In the genomic region with DNA sequence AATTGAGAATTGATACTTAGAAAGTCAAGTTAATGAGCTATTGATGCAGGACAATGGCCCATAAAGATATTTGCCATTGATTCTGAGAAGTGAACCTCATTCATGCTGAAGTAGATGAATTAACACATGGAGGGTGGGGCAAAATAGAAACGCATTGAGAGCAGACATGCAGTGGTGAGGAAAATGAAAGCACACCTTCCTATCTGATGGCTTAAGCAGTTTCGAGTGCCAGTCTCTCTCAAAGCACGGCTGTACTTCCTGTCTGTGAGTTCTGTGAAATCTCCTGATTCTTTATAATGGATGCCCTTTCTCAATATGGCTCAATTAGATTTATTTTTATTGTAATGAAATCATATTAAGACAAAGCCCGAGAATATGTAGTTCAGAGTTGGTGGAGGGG, we compare ENCODE assay signal across 19 cellular contexts.
DNase-seq lines count a peak whose midpoint lies in the region; ATAC-seq and TF ChIP-seq lines count a peak whose summit lies in the region.
"Had no signal": no experiment of that assay in that cellular context is flagged by ENCODE, and none has a peak within 500 bp of the region (broad histone marks: within the 10 kb centered on the region; RNA-seq: fewer than 3 reads in every experiment).

No MANE protein-coding gene starts in this region.

- intact Hi-C loops in right lobe of liver (cut with DNase I): no loop called here

- H3K27me3 ChIP-seq in GM23248 (replicated peaks; ENCODE audit: insufficient read depth) (no peaks in the 10 kb centered on the region), endocrine pancreas (ENCODE audit: control insufficient read depth, insufficient read depth, low read length) (no peaks in the 10 kb centered on the region), right lobe of liver (no peaks in the 10 kb centered on the region)
- H3K27me3 ChIP-seq: neural progenitor cell had no signal

- H3K36me3 ChIP-seq in GM23248 (ENCODE audit: low read depth): no peaks in the 10 kb centered on the region
- no peaks in the 10 kb centered on the region for H3K36me3 ChIP-seq in endocrine pancreas (ENCODE audit: control insufficient read depth, insufficient read depth, low read length)
- H3K36me3 ChIP-seq in right lobe of liver: no peaks in the 10 kb centered on the region
- H3K36me3 ChIP-seq: neural progenitor cell, WERI-Rb-1 had no signal

- no peak overlapping the region for H3K4me2 ChIP-seq in GM23248 (ENCODE audit: unreplicated experiment)
- H3K4me2 ChIP-seq: neural progenitor cell had no signal

- H3K27me3 Mint-ChIP-seq in chondrocyte (ENCODE audit: low read depth): no peaks in the 10 kb centered on the region

- H2AFZ ChIP-seq in GM23248: 0 out of 2 replicates have a peak overlapping the region, but pooled peaks have one; percentile 11
- H2AFZ ChIP-seq: neural progenitor cell had no signal

- no peaks in the 10 kb centered on the region for H3K36me3 Mint-ChIP-seq in chondrocyte (ENCODE audit: low read depth)
- H3K36me3 Mint-ChIP-seq: neural progenitor cell, T-cell had no signal

- H3K27ac ChIP-seq in GM23248 (no peak overlapping the region), right lobe of liver (no peak overlapping the region)
- H3K27ac ChIP-seq: neural progenitor cell, WERI-Rb-1 had no signal

- H3F3A ChIP-seq in GM23248 (ENCODE audit: insufficient read depth): no peaks in the 10 kb centered on the region

- H4K20me1 ChIP-seq in GM23248 (ENCODE audit: insufficient read depth): no peaks in the 10 kb centered on the region

- no peaks in the 10 kb centered on the region for H3K9me2 ChIP-seq in GM23248 (ENCODE audit: insufficient read depth)

- ATAC-seq in right lobe of liver: no peak
- no peak for ATAC-seq in GM21717 (IDR thresholded peaks at IDR 0.05; ENCODE audit: unreplicated experiment)
- ATAC-seq: Panc1 had no signal

- peaks cover 6% of the 10 kb centered on the region for H3K9me3 Mint-ChIP-seq in chondrocyte (ENCODE audit: low read depth)
- H3K9me3 Mint-ChIP-seq: T-cell had no signal

- DNase-seq in GM12865 (ENCODE audit: low read depth) (peak; percentile 4), GM23248 (no peak), NCI-H510A (lab: John Stamatoyannopoulos, UW) (peak; percentile 45), right lobe of liver (no peak), NCI-H1436 treated with DMSO at 0.1 percent for 48 hours (lab: John Stamatoyannopoulos, UW) (no peak), chondrocyte (ENCODE audit: low spot score) (no peak)
- DNase-seq: activated effector memory CD4-positive, alpha-beta T cell treated with Interleukin-2 at 50 U/mL for 16 hours; AML-193; glutamatergic neuron; islet precursor cell; Karpas-422; mesendoderm; NCI-H146; T-cell; WERI-Rb-1 had no signal

- no peaks in the 10 kb centered on the region for H3K79me2 ChIP-seq in GM23248 (ENCODE audit: insufficient read depth)

- no peak overlapping the region for H3K9ac ChIP-seq in GM23248
- no peak overlapping the region for H3K9ac ChIP-seq in endocrine pancreas (ENCODE audit: control insufficient read depth, insufficient read depth, low read length)
- H3K9ac ChIP-seq: neural progenitor cell had no signal

- H3K9me3 ChIP-seq in GM23248 (ENCODE audit: low read depth) (no peaks in the 10 kb centered on the region), endocrine pancreas (ENCODE audit: control insufficient read depth, low read length) (no peaks in the 10 kb centered on the region), right lobe of liver (no peaks in the 10 kb centered on the region)

- H3K4me1 Mint-ChIP-seq in chondrocyte (ENCODE audit: low read depth): peaks cover 13% of the 10 kb centered on the region

- in situ Hi-C loops in GM23248 (cut with MboI): no loop called here

- TF ChIP-seq POLR2A in right lobe of liver (IDR thresholded peaks at IDR 0.05): no peak

- no peak overlapping the region for H3K27ac Mint-ChIP-seq in chondrocyte (ENCODE audit: unreplicated experiment)
- H3K27ac Mint-ChIP-seq: neural progenitor cell, T-cell had no signal

- H3K4me1 ChIP-seq in GM23248 (ENCODE audit: insufficient read depth): no peaks in the 10 kb centered on the region; the same call in 1 of the 2 replicates
- H3K4me1 ChIP-seq in endocrine pancreas (ENCODE audit: control insufficient read depth, insufficient read depth, low read length): no peaks in the 10 kb centered on the region
- no peaks in the 10 kb centered on the region for H3K4me1 ChIP-seq in right lobe of liver

- TF ChIP-seq CTCF in GM12865 (IDR thresholded peaks at IDR 0.05; ENCODE audit: insufficient read depth, low read depth, low read length, missing control alignments) (no peak), right lobe of liver (IDR thresholded peaks at IDR 0.05) (no peak), chondrocyte (IDR thresholded peaks at IDR 0.05) (no peak)

- WGBS in GM23248 (ENCODE audit: low coverage in 1 of 2, low lambda C conversion rate in 2 of 2, missing lambda C conversion rate in 2 of 2), 2 experiments: 91% methylated on average over 4 of the region's 4 CpGs
- 31% methylated on average over 4 of the region's 4 CpGs for WGBS in right lobe of liver (ENCODE audit: insufficient coverage, low coverage, low lambda C conversion rate, missing lambda C conversion rate)

- H3K4me3 Mint-ChIP-seq in chondrocyte (ENCODE audit: unreplicated experiment): no peak overlapping the region
- H3K4me3 Mint-ChIP-seq: neural progenitor cell, T-cell had no signal

- no peak overlapping the region for H3K4me3 ChIP-seq in GM12865 (ENCODE audit: low read depth, low read length)
- H3K4me3 ChIP-seq in GM23248: no peak overlapping the region
- H3K4me3 ChIP-seq in endocrine pancreas (ENCODE audit: control insufficient read depth, insufficient read depth, low read length): peak overlapping the region; percentile 47
- no peak overlapping the region for H3K4me3 ChIP-seq in right lobe of liver
- H3K4me3 ChIP-seq: neural progenitor cell had no signal

Comparison
In these comparisons a context has a peak if more than half of its experiments do, and no peak if none do; other contexts are left out.
1. DNase-seq: peak in GM12865 (single experiment) and NCI-H510A (single experiment); none in GM23248 (single experiment), right lobe of liver (0 of 3), NCI-H1436 treated with DMSO at 0.1 percent for 48 hours (single experiment) and chondrocyte (single experiment).